In the genomic region with DNA sequence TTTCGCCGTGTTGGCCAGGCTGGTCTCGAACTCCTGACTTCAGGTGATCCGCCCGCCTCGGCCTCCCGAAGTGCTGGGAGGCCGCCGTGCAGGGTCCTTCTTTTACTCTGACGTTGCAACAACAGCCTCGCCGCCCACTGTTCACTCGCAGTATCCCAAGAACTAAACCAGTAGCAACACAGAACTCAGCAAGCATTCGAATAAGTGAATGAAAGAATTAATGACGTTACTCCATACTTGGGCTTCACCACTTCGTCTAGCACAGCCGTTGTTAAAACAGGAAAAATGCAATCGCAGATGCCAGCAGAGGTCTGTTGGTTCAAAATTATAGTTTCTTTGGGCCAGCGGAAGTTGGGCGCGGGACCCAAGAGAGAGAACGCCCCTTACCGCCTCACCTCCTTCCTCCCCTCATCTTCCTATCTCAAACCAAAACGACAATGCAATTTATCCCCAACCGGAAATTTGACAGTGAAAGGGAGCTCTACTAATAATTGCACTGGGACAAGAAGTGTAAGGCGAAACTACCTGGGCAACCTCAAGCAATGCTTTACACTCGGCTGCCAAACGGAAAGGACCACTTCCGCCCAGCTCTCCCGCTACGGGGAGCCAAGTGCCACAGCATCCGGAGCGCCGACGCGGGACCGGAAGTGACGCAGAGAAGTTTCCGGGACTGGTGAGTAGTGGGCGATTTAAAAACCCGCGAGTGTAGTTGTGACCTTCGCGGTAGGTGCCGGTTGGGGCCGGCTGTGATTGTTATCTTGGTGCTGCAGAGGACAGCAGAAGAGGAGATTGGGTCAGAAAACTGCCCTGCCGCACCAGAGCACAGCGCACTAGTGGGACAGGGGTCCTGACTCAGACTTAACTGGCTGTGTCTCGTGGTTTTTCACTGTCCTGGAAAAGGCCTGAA, we compare ENCODE assay signal across 8 cellular contexts. TPM values are rescaled to one million over a fixed set of nuclear protein-coding genes. Genes with fewer than 3 reads are reported as not detected.
DNase-seq lines count a peak whose midpoint lies in the region; TF ChIP-seq lines count a peak whose summit lies in the region.

A gene with protein sequence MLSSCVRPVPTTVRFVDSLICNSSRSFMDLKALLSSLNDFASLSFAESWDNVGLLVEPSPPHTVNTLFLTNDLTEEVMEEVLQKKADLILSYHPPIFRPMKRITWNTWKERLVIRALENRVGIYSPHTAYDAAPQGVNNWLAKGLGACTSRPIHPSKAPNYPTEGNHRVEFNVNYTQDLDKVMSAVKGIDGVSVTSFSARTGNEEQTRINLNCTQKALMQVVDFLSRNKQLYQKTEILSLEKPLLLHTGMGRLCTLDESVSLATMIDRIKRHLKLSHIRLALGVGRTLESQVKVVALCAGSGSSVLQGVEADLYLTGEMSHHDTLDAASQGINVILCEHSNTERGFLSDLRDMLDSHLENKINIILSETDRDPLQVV (plus strand): TSS at position 653 of the 907 bp plus-strand sequence. CDS start 2,573 bp downstream, outside the sequence.
A gene (minus strand): TSS at position 359 of the 907 bp plus-strand sequence. CDS start 1,462 bp downstream, outside the sequence.

- H3K27ac ChIP-seq in MM.1S (ENCODE audit: low read length) (peak within 1 kb of the TSS; percentile 89), neural cell (ENCODE audit: low read length) (peak within 1 kb of the TSS; percentile 94), stomach (peak within 1 kb of the TSS; percentile 92 to 99 (median 98))

- 0% methylated on average over 49 of the region's 49 CpGs for WGBS in stomach, 5 donors

- peak within 1 kb of the TSS; percentile 87 for H3K9ac ChIP-seq in MM.1S (ENCODE audit: low read length)
- H3K9ac ChIP-seq in neural cell (ENCODE audit: low read length), result peak within 1 kb of the TSS; percentile 85

- H3K4me3 ChIP-seq in HAP-1 (peak within 1 kb of the TSS; percentile 84), MM.1S (ENCODE audit: low read length) (peak within 1 kb of the TSS; percentile 76), neural cell (ENCODE audit: low read length) (peak within 1 kb of the TSS; percentile 81), stomach (peak within 1 kb of the TSS; percentile 62 to 89 (median 72))

- H3K4me1 ChIP-seq in HAP-1 (peaks cover 4% of the 10 kb centered on the region), MM.1S (ENCODE audit: low read length) (peaks cover 5% of the 10 kb centered on the region), stomach (peaks cover 27 to 54% (median 39%) of the 10 kb centered on the region in 4 donors)

- in situ Hi-C loops in HAP-1 (cut with MboI; ENCODE audit: low sequenced_read_pairs), result no loop called here

- H3K79me2 ChIP-seq in MM.1S (ENCODE audit: low read length) (peaks cover 45% of the 10 kb centered on the region), neural cell (replicated peaks; ENCODE audit: insufficient read depth, low read length) (peaks cover 21% of the 10 kb centered on the region)

- H2AFZ ChIP-seq in MM.1S (ENCODE audit: low read length) (peak within 1 kb of the TSS; percentile 68), neural cell (ENCODE audit: low read depth, low read length) (peak within 1 kb of the TSS; percentile 96)

- TF ChIP-seq CTCF in MM.1S (IDR thresholded peaks at IDR 0.05; ENCODE audit: low read length) (no peak; the same call in 1 of the 2 replicates), neural cell (IDR thresholded peaks at IDR 0.05; ENCODE audit: poor library complexity, severe bottlenecking) (peak; percentile 43), stomach (IDR thresholded peaks at IDR 0.05) (no peak)

- no peak for TF ChIP-seq RAD21 in neural cell (conservative IDR thresholded peaks at IDR 0.05)

- H3K36me3 ChIP-seq in HAP-1 (replicated peaks) (peaks cover 17% of the 10 kb centered on the region), MM.1S (replicated peaks; ENCODE audit: insufficient read depth, low read length) (no peaks in the 10 kb centered on the region), neural cell (ENCODE audit: insufficient read depth, low read length) (no peaks in the 10 kb centered on the region), stomach (peaks cover 8 to 41% (median 33%) of the 10 kb centered on the region in 4 donors)

- TF ChIP-seq POLR2A in stomach (IDR thresholded peaks at IDR 0.05), result no peak

- H3K27me3 ChIP-seq in HAP-1 (ENCODE audit: low read depth), result no peaks in the 10 kb centered on the region
- H3K27me3 ChIP-seq in MM.1S (replicated peaks; ENCODE audit: insufficient read depth, low read length), result no peaks in the 10 kb centered on the region
- H3K27me3 ChIP-seq in neural cell (ENCODE audit: insufficient read depth, low read depth, low read length), result no peaks in the 10 kb centered on the region
- H3K27me3 ChIP-seq in stomach, result no peaks in the 10 kb centered on the region

- intact Hi-C loops in stomach (cut with DNase I; ENCODE audit: low total_unique reads), result no loop called here

- H3K4me2 ChIP-seq in MM.1S (ENCODE audit: low read depth, low read length) (peak within 1 kb of the TSS; percentile 92), neural cell (ENCODE audit: low read length) (peak within 1 kb of the TSS; percentile 87)

- H3K9me2 ChIP-seq in MM.1S (replicated peaks; ENCODE audit: insufficient read depth, low read length) (no peaks in the 10 kb centered on the region), neural cell (ENCODE audit: insufficient read depth, low read length) (no peaks in the 10 kb centered on the region)

- TF ChIP-seq EP300 in neural cell (conservative IDR thresholded peaks at IDR 0.05; ENCODE audit: poor library complexity, severe bottlenecking), result peak; percentile 54
- peak; percentile 37 for TF ChIP-seq EP300 in stomach (IDR thresholded peaks at IDR 0.05)

- H3F3A ChIP-seq in MM.1S (ENCODE audit: insufficient read depth, low read length), result peaks cover 25% of the 10 kb centered on the region
- peaks cover 4% of the 10 kb centered on the region for H3F3A ChIP-seq in neural cell (ENCODE audit: insufficient read depth, low read length, poor library complexity, severe bottlenecking)

- H4K20me1 ChIP-seq in MM.1S (ENCODE audit: insufficient read depth, low read length) (no peaks in the 10 kb centered on the region), neural cell (ENCODE audit: insufficient read depth) (no peaks in the 10 kb centered on the region)

- no peaks in the 10 kb centered on the region for H3K9me3 ChIP-seq in HAP-1
- no peaks in the 10 kb centered on the region for H3K9me3 ChIP-seq in MM.1S (replicated peaks; ENCODE audit: insufficient read depth, low read length)
- H3K9me3 ChIP-seq in neural cell (ENCODE audit: low read length), result no peaks in the 10 kb centered on the region
- H3K9me3 ChIP-seq in stomach, result no peaks in the 10 kb centered on the region

- peak; percentile 99 for DNase-seq in ELR (ENCODE audit: low read depth)
- peak; percentile 99 for DNase-seq in HAP-1 (ENCODE audit: low spot score in 2 of 2)
- peak; percentile 99 for DNase-seq in MM.1S
- DNase-seq in SIG-M5 (lab: John Stamatoyannopoulos, UW), result peak; percentile 95
- DNase-seq in activated gamma-delta T cell (lab: John Stamatoyannopoulos, UW), result peak; percentile 82
- peak; percentile 96 for DNase-seq in fibroblast of the conjunctiva (ENCODE audit: low read depth)
- peak; percentile 97 for DNase-seq in stomach

TF ChIP-seq in neural cell, 6 proteins besides CTCF, POLR2A, EP300 and RAD21:
- TF ChIP-seq POLR2AphosphoS5 (IDR thresholded peaks at IDR 0.05) (peak; percentile 88), EZH2 (IDR thresholded peaks at IDR 0.05; ENCODE audit: borderline replicate concordance, insufficient read depth, low read length, poor library complexity, severe bottlenecking) (no peak), SMC3 (conservative IDR thresholded peaks at IDR 0.05; ENCODE audit: poor library complexity) (peak; percentile 41), MXI1 (conservative IDR thresholded peaks at IDR 0.05; ENCODE audit: poor library complexity, severe bottlenecking) (peak; percentile 95), TAF1 (IDR thresholded peaks at IDR 0.05; ENCODE audit: low read depth) (peak; percentile 35)
- TF ChIP-seq, protein P1, sequence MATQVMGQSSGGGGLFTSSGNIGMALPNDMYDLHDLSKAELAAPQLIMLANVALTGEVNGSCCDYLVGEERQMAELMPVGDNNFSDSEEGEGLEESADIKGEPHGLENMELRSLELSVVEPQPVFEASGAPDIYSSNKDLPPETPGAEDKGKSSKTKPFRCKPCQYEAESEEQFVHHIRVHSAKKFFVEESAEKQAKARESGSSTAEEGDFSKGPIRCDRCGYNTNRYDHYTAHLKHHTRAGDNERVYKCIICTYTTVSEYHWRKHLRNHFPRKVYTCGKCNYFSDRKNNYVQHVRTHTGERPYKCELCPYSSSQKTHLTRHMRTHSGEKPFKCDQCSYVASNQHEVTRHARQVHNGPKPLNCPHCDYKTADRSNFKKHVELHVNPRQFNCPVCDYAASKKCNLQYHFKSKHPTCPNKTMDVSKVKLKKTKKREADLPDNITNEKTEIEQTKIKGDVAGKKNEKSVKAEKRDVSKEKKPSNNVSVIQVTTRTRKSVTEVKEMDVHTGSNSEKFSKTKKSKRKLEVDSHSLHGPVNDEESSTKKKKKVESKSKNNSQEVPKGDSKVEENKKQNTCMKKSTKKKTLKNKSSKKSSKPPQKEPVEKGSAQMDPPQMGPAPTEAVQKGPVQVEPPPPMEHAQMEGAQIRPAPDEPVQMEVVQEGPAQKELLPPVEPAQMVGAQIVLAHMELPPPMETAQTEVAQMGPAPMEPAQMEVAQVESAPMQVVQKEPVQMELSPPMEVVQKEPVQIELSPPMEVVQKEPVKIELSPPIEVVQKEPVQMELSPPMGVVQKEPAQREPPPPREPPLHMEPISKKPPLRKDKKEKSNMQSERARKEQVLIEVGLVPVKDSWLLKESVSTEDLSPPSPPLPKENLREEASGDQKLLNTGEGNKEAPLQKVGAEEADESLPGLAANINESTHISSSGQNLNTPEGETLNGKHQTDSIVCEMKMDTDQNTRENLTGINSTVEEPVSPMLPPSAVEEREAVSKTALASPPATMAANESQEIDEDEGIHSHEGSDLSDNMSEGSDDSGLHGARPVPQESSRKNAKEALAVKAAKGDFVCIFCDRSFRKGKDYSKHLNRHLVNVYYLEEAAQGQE (IDR thresholded peaks at IDR 0.05; ENCODE audit: borderline replicate concordance), result peak; percentile 72

RNA-seq across cellular contexts. Expression of the first gene that starts in this region (rescaled TPM):
- polyA plus RNA-seq in neural cell (57.0 and 74.8 TPM in 2 replicates), stomach (10 to 100 TPM; 19.2 to 30.5 (median 21.7) TPM)
- 47.0 and 52.1 TPM in 2 replicates for polyA minus RNA-seq in neural cell
- total RNA-seq in stomach, result 10 to 100 TPM; 14.3 to 39.6 (median 17.4) TPM

RNA-seq across cellular contexts. Expression of the second gene that starts in this region (rescaled TPM):
- 78.1 and 109 TPM in 2 replicates for polyA plus RNA-seq in neural cell
- polyA minus RNA-seq in neural cell, result 39.9 and 44.3 TPM in 2 replicates
- total RNA-seq in stomach, result 10 to 100 TPM in 2 of 5 donors, 1 to 10 TPM in 1, not detected in 2; 5.5 to 51.2 (median 30.3) TPM
- 10 to 100 TPM; 14.9 to 45.4 (median 18.6) TPM for polyA plus RNA-seq in stomach

Comparison
In these comparisons a context has a peak if more than half of its experiments do, and no peak if none do; other contexts are left out.
1. Peak in every context shown above with its lines: DNase-seq, H3K4me3 ChIP-seq and H3K27ac ChIP-seq.